ENCODE assay signal across 31 cellular contexts in the genomic region with DNA sequence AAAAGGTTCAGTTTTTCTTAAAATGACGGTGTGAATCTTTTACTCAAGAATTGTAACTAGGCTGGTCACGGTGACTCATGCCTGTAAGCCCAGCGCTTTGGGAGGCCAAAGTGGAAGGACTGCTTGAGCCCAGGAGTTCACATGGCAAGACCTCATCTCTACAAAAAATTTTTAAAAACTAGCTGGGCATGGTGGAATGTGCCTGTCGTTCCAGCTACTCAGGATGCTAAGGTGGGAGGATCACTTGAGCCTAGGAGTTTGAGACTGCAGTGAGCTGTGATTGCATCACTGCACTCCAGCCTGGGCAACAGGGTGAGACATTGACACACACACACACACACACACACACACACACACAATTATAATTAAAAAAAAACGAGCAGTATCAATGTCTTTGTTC.
"Had no signal": no experiment of that assay in that cellular context is flagged by ENCODE, and none has a peak within 500 bp of the region (broad histone marks: within the 10 kb centered on the region; RNA-seq: fewer than 3 reads in every experiment).

No MANE protein-coding gene starts in this region.

- ATAC-seq: natural killer cell; psoas muscle; right cardiac atrium; sciatic nerve; stimulated activated memory B cell treated with anti-CD40 and anti-IgM and Interleukin-4, amounts not matched to agents 10 μg/mL and 1 μg/mL and 100 μg/mL, for 72 hours; stimulated activated naive CD8-positive, alpha-beta T cell treated with anti-CD3 and anti-CD28 coated beads, Interleukin-15, amount 100 ng/mL, for 72 hours; stimulated activated naive CD8-positive, alpha-beta T cell treated with anti-CD3 and anti-CD28 coated beads, Interleukin-15, Interleukin-2, amounts not matched to agents 100 U/mL and 50 U/mL, for 24 hours had no signal

- H3K4me3 ChIP-seq: neural progenitor cell, ovary, psoas muscle, skin epidermis, smooth muscle cell, spleen, suprapubic skin, testis, tibial nerve, upper lobe of left lung, vagina had no signal

- H3K27ac Mint-ChIP-seq: natural killer cell; nephron; neural progenitor cell; progenitor cell of endocrine pancreas; stimulated activated memory B cell treated with anti-CD40 and anti-IgM and Interleukin-4, amounts not matched to agents 10 μg/mL and 1 μg/mL and 100 μg/mL, for 72 hours; stimulated activated naive CD8-positive, alpha-beta T cell treated with anti-CD3 and anti-CD28 coated beads, Interleukin-15, amount 100 ng/mL, for 72 hours had no signal

- H3K9me3 Mint-ChIP-seq: nephron; neural progenitor cell; stimulated activated memory B cell treated with anti-CD40 and anti-IgM and Interleukin-4, amounts not matched to agents 10 μg/mL and 1 μg/mL and 100 μg/mL, for 72 hours; stimulated activated naive CD8-positive, alpha-beta T cell treated with anti-CD3 and anti-CD28 coated beads, Interleukin-15, amount 100 ng/mL, for 72 hours had no signal

- H3K36me3 Mint-ChIP-seq: neural progenitor cell; stimulated activated memory B cell treated with anti-CD40 and anti-IgM and Interleukin-4, amounts not matched to agents 10 μg/mL and 1 μg/mL and 100 μg/mL, for 72 hours had no signal

- H3K9me3 ChIP-seq: ovary, psoas muscle, spleen, suprapubic skin, testis, tibial nerve, upper lobe of left lung, vagina had no signal

- H3K9ac ChIP-seq: neural progenitor cell, parathyroid adenoma had no signal

- H3K4me3 Mint-ChIP-seq: natural killer cell; nephron; neural progenitor cell; stimulated activated memory B cell treated with anti-CD40 and anti-IgM and Interleukin-4, amounts not matched to agents 10 μg/mL and 1 μg/mL and 100 μg/mL, for 72 hours; stimulated activated naive CD8-positive, alpha-beta T cell treated with anti-CD3 and anti-CD28 coated beads, Interleukin-15, amount 100 ng/mL, for 72 hours had no signal

- H3K4me1 Mint-ChIP-seq: natural killer cell; nephron; stimulated activated memory B cell treated with anti-CD40 and anti-IgM and Interleukin-4, amounts not matched to agents 10 μg/mL and 1 μg/mL and 100 μg/mL, for 72 hours; stimulated activated naive CD8-positive, alpha-beta T cell treated with anti-CD3 and anti-CD28 coated beads, Interleukin-15, amount 100 ng/mL, for 72 hours had no signal

- H3K36me3 ChIP-seq: neural progenitor cell, ovary, spleen, suprapubic skin, tibial nerve, upper lobe of left lung, vagina had no signal

- DNase-seq: natural killer cell; occipital lobe; ovary; posterior cingulate gyrus; psoas muscle; right cardiac atrium; spleen; stimulated activated CD4-positive, alpha-beta T cell treated with anti-CD3 and anti-CD28 coated beads, Interleukin-12 subunit alpha, Interleukin-12 subunit beta, amount 100 ng/mL, for 4 hours; stimulated activated CD4-positive, alpha-beta T cell treated with anti-CD3 and anti-CD28 coated beads, Interleukin-1b, Interleukin-23, amount 100 ng/mL, for 48 hours; stimulated activated CD4-positive, alpha-beta T cell treated with anti-CD3 and anti-CD28 coated beads, Interleukin-4, amount 100 ng/mL, for 1 hour; stimulated activated CD4-positive, alpha-beta T cell treated with anti-CD3 and anti-CD28 coated beads, Interleukin-4, amount 100 ng/mL, for 4 hours; stimulated activated CD8-positive, alpha-beta memory T cell treated with anti-CD3 and anti-CD28 coated beads, Interleukin-4, amount 100 ng/mL, for 48 hours; stimulated activated naive CD4-positive, alpha-beta T cell; stimulated activated naive CD8-positive, alpha-beta T cell treated with anti-CD3 and anti-CD28 coated beads, Interleukin-15, amount 100 ng/mL, for 72 hours; stimulated activated naive CD8-positive, alpha-beta T cell treated with anti-CD3 and anti-CD28 coated beads, Interleukin-15, Interleukin-2, amounts not matched to agents 100 U/mL and 50 U/mL, for 24 hours; substantia nigra; testis; trophoblast cell; upper lobe of left lung had no signal

- H3K27ac ChIP-seq: neural progenitor cell, ovary, parathyroid adenoma, psoas muscle, skin epidermis, spleen, suprapubic skin, testis, tibial nerve, upper lobe of left lung, vagina had no signal

- H2AFZ ChIP-seq: neural progenitor cell, parathyroid adenoma had no signal

- FAIRE-seq: urothelium cell line had no signal

- H3K27me3 ChIP-seq: neural progenitor cell, ovary, spleen, suprapubic skin, testis, tibial nerve, upper lobe of left lung, vagina had no signal

- H3K4me1 ChIP-seq: parathyroid adenoma, psoas muscle, spleen, suprapubic skin, testis, tibial nerve, upper lobe of left lung, vagina had no signal

- H3K4me2 ChIP-seq: neural progenitor cell, smooth muscle cell had no signal

- H3K27me3 Mint-ChIP-seq: progenitor cell of endocrine pancreas; stimulated activated memory B cell treated with anti-CD40 and anti-IgM and Interleukin-4, amounts not matched to agents 10 μg/mL and 1 μg/mL and 100 μg/mL, for 72 hours; stimulated activated naive CD8-positive, alpha-beta T cell treated with anti-CD3 and anti-CD28 coated beads, Interleukin-15, amount 100 ng/mL, for 72 hours had no signal

- H3K79me2 ChIP-seq: parathyroid adenoma had no signal
